In genomic region chr6:166959906-166960608, GRCh38 we compare ENCODE assay signal across 2 cellular contexts.
TF ChIP-seq lines count a peak whose summit lies in the region.

No MANE protein-coding gene starts in this region.

TF ChIP-seq in GM12878, 131 proteins besides CTCF, POLR2A, EP300 and RAD21:
- no peak for TF ChIP-seq ESRRA (IDR thresholded peaks at IDR 0.05; ENCODE audit: low read length)
- no peak for TF ChIP-seq ZBTB33 (IDR thresholded peaks at IDR 0.05)
- no peak for TF ChIP-seq RBBP5 (conservative IDR thresholded peaks at IDR 0.05)
- no peak for TF ChIP-seq RCOR1 (conservative IDR thresholded peaks at IDR 0.05; ENCODE audit: low read depth, low read length)
- no peak for TF ChIP-seq SPI1 (IDR thresholded peaks at IDR 0.05; ENCODE audit: borderline replicate concordance, insufficient read depth, low read depth, low read length)
- TF ChIP-seq ZNF274 (IDR thresholded peaks at IDR 0.05; ENCODE audit: insufficient read depth, insufficient read length): no peak
- TF ChIP-seq IRF3 (IDR thresholded peaks at IDR 0.05): no peak
- TF ChIP-seq STAT1 (conservative IDR thresholded peaks at IDR 0.05): no peak
- no peak for TF ChIP-seq POLR2AphosphoS2 (IDR thresholded peaks at IDR 0.05; ENCODE audit: low read depth, low read length)
- no peak for TF ChIP-seq IRF5 (IDR thresholded peaks at IDR 0.05; ENCODE audit: borderline replicate concordance)

TF ChIP-seq in GM23338, 12 proteins besides CTCF, POLR2A, EP300 and RAD21:
- TF ChIP-seq JUNB (IDR thresholded peaks at IDR 0.05; ENCODE audit: unreplicated experiment) (no peak), ETS1 (IDR thresholded peaks at IDR 0.05) (no peak)
